Comparison of ENCODE assay signal across 9 cellular contexts in the genomic region with DNA sequence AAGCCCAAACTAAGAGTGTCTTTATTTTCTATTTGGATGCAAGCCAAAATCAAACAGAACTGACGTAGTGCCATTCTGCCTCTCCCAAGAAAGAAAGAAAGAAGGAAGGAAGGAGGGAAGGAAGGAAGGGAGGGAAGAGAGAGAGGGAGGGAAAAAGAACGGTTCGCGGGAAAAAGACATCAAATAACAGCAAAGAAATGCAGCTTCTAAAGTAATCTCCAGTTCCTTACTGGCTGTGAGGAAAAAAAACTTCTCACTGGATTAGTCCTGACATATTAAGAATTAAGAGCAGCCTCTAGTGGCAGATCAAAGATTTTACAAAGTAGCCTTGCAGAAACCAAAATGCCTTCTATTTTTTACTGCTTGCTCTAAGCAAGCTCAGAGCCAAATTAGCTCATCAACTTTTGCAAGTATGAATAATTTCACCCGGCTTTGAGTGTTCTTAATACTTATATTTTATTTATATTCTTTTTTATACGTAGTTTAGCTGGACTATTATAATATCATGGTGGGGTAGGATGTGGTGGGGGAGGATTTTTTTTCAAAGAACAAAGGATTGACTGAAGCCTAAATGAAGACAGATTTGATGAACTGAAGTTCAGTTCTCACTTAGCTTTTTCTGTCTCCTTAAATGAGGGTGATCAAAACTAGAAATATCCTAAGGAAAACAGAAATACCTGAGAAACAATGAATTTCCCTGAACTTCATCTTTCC. TPM values are rescaled to one million over a fixed set of nuclear protein-coding genes. Genes with fewer than 3 reads are reported as not detected.
DNase-seq lines count a peak whose midpoint lies in the region; ATAC-seq and TF ChIP-seq lines count a peak whose summit lies in the region.
"Had no signal": no experiment of that assay in that cellular context is flagged by ENCODE, and none has a peak within 500 bp of the region (broad histone marks: within the 10 kb centered on the region; RNA-seq: fewer than 3 reads in every experiment).

No MANE protein-coding gene starts in this region.

- no peak for TF ChIP-seq POLR2A in vagina (IDR thresholded peaks at IDR 0.05)

- no peaks in the 10 kb centered on the region for H3K36me3 ChIP-seq in vagina

- TF ChIP-seq CTCF in GM12864 (IDR thresholded peaks at IDR 0.05; ENCODE audit: low read depth, low read length, missing control alignments): peak; percentile 42
- TF ChIP-seq CTCF in neural crest cell (conservative IDR thresholded peaks at IDR 0.05): peak; percentile 63
- no peak for TF ChIP-seq CTCF in vagina (IDR thresholded peaks at IDR 0.05)

- no peaks in the 10 kb centered on the region for H3K9me3 ChIP-seq in vagina

- H3K9me3 Mint-ChIP-seq in neural crest cell: no peaks in the 10 kb centered on the region
- H3K9me3 Mint-ChIP-seq in effector memory CD8-positive, alpha-beta T cell: no peaks in the 10 kb centered on the region
- H3K9me3 Mint-ChIP-seq: activated B cell treated with CpG ODN at 0.5 μM for 24 hours had no signal

- no peak overlapping the region for H3K4me3 Mint-ChIP-seq in neural crest cell
- H3K4me3 Mint-ChIP-seq in effector memory CD8-positive, alpha-beta T cell: no peak overlapping the region
- H3K4me3 Mint-ChIP-seq: activated B cell treated with CpG ODN at 0.5 μM for 24 hours had no signal

- no peak for ATAC-seq in effector memory CD8-positive, alpha-beta T cell (replicated peaks)
- ATAC-seq in left colon: no peak

- peaks cover 4% of the 10 kb centered on the region for H3K4me1 Mint-ChIP-seq in neural crest cell
- H3K4me1 Mint-ChIP-seq in effector memory CD8-positive, alpha-beta T cell (ENCODE audit: low read depth in 2 of 2): no peaks in the 10 kb centered on the region
- H3K4me1 Mint-ChIP-seq: activated B cell treated with CpG ODN at 0.5 μM for 24 hours had no signal

- no peak overlapping the region for H3K27ac Mint-ChIP-seq in neural crest cell (ENCODE audit: unreplicated experiment)
- H3K27ac Mint-ChIP-seq in effector memory CD8-positive, alpha-beta T cell: no peak overlapping the region
- H3K27ac Mint-ChIP-seq: activated B cell treated with CpG ODN at 0.5 μM for 24 hours had no signal

- H3K27me3 Mint-ChIP-seq in neural crest cell (ENCODE audit: low read depth): no peaks in the 10 kb centered on the region
- H3K27me3 Mint-ChIP-seq in effector memory CD8-positive, alpha-beta T cell: peaks cover 0 to 16% of the 10 kb centered on the region in 2 donors

- H3K27me3 ChIP-seq in vagina: no peaks in the 10 kb centered on the region

- H3K36me3 Mint-ChIP-seq in neural crest cell (ENCODE audit: low read depth): peaks cover 3% of the 10 kb centered on the region
- no peaks in the 10 kb centered on the region for H3K36me3 Mint-ChIP-seq in effector memory CD8-positive, alpha-beta T cell (ENCODE audit: insufficient read depth)

- H3K4me1 ChIP-seq in vagina: no peaks in the 10 kb centered on the region

- no peak overlapping the region for H3K27ac ChIP-seq in vagina

- DNase-seq in GM12864 (ENCODE audit: low read depth) (no peak), NCI-H526 (lab: John Stamatoyannopoulos, UW) (peak; percentile 8 to 39), dermis microvascular lymphatic vessel endothelial cell (ENCODE audit: low read depth in 2 of 2) (peak; percentile 9 to 70), neural crest cell (ENCODE audit: low read depth, low spot score) (no peak), left colon (no peak), vagina (ENCODE audit: extremely low spot score in 2 of 2) (no peak), mucosa of gallbladder (ENCODE audit: low spot score) (no peak)
- no peak for DNase-seq in effector memory CD8-positive, alpha-beta T cell
- DNase-seq: activated B cell treated with CpG ODN at 0.5 μM for 24 hours had no signal

- H3K4me3 ChIP-seq in GM12864 (ENCODE audit: low read depth, low read length) (no peak overlapping the region), vagina (no peak overlapping the region)

- intact Hi-C loops in left colon (cut with DNase I, micrococcal nuclease) (no loop called here), vagina (cut with DNase I) (no loop called here)

RNA-seq across cellular contexts. Expression of gene PITX2, which starts 36.6 kb away (rescaled TPM):
- total RNA-seq in dermis microvascular lymphatic vessel endothelial cell (under 0.01 TPM in 1 of 2 replicates, not detected in the other), neural crest cell (0.58 and 0.77 TPM in 2 replicates), left colon (1 to 10 TPM; 1.1 TPM), vagina (6.6 TPM), mucosa of gallbladder (4.2 TPM)
- total RNA-seq: activated B cell treated with CpG ODN at 0.5 μM for 24 hours had no signal

Comparison
In these comparisons a context has a peak if more than half of its experiments do, and no peak if none do; other contexts are left out.
1. DNase-seq: peak in NCI-H526 (2 of 2) and dermis microvascular lymphatic vessel endothelial cell (2 of 2); none in GM12864 (single experiment), neural crest cell (single experiment), effector memory CD8-positive, alpha-beta T cell (0 of 3), left colon (0 of 2), vagina (0 of 2) and mucosa of gallbladder (single experiment).
2. CTCF ChIP-seq: peak in GM12864 (single experiment) and neural crest cell (single experiment); none in vagina (0 of 3).